8 cellular contexts compared by ENCODE assay signal in the genomic region with DNA sequence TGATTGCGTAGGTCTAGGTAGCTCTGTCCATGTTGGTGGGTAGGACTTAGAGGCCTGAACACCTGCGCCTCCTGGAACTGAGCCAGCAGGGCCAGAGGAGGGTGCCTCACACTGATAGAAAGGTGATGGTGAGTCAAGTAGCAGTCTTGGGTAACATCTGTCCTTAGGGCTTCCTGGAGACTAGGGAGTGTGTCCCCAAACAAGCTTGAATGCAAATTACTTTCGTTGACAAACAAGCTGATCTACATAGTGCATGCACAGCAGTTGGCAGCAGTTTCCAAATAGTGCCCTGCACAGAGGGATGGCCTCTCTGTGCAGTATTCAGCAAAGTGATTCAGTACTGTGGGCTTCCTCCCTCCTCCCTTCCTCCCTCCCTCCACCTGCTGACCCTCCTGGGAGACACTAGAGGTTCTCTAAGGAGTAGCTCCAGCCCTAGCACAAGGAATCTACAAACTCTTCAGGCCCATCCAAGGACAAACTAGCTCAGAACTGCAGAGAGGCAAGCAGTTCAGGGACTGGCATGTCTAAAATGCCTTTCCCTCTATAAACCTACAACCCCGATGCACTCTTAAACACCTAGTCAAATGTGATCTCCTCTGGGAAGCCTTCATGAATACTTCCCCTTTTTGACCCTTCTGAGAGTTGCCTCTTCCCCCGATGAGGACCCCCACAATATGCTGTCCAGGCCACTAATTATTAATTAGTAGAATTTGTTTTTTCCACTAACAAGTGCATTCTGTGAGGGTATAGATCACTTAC.
DNase-seq lines count a peak whose midpoint lies in the region; ATAC-seq, FAIRE-seq and TF ChIP-seq lines count a peak whose summit lies in the region.

No MANE protein-coding gene starts in this region.

- ATAC-seq in GM19372 (IDR thresholded peaks at IDR 0.05; ENCODE audit: low read depth, unreplicated experiment), result peak; percentile 75
- ATAC-seq in HG03196 (IDR thresholded peaks at IDR 0.05; ENCODE audit: unreplicated experiment), result peak; percentile 74
- no peak for ATAC-seq in PC-3

- no peaks in the 10 kb centered on the region for H3K36me3 ChIP-seq in PC-3 (ENCODE audit: low read depth, low read length)

- no TSS peak for BruUV-seq in PC-3 (replicated peaks; lab: Mats Ljungman, UMichigan)

- no peak overlapping the region for H2AFZ ChIP-seq in PC-3 (ENCODE audit: low read length)

- CTCF ChIA-PET in PC-3 (lab: Charles Lee), result no interaction called here

- no peaks in the 10 kb centered on the region for H3K9me3 ChIP-seq in PC-3 (ENCODE audit: low read length)

- intact Hi-C loops in PC-3 (cut with micrococcal nuclease) (no loop called here), posterior cingulate gyrus (cut with DNase I) (no loop called here)

- no peaks in the 10 kb centered on the region for H3K9me2 ChIP-seq in PC-3 (replicated peaks; ENCODE audit: low read length)

- no peak for FAIRE-seq in HTR-8/SVneo (lab: Jason Lieb, UNC)

- no peaks in the 10 kb centered on the region for H3K4me1 ChIP-seq in PC-3 (ENCODE audit: insufficient read depth, low read length)

- POLR2A ChIA-PET in PC-3 (lab: Charles Lee; ENCODE audit: unreplicated experiment), result no interaction called here

- no peaks in the 10 kb centered on the region for H3K27me3 ChIP-seq in PC-3 (ENCODE audit: low read length)

- TF ChIP-seq CTCF in PC-3 (conservative IDR thresholded peaks at IDR 0.05; ENCODE audit: low read depth, low read length), result no peak

- no peak overlapping the region for H3K27ac ChIP-seq in PC-3 (ENCODE audit: low read length)

- DNase-seq in DMS79 (lab: John Stamatoyannopoulos, UW), result peak; percentile 51
- peak; percentile 28 for DNase-seq in PC-3
- DNase-seq in T-helper 2 cell, result no peak
- DNase-seq in posterior cingulate gyrus, result no peak
- DNase-seq in SW 1271 (lab: John Stamatoyannopoulos, UW), result no peak
- DNase-seq in HTR-8/SVneo (ENCODE audit: insufficient read length, low spot score), result no peak

- H3F3A ChIP-seq in PC-3 (ENCODE audit: low read length, unreplicated experiment), result no peaks in the 10 kb centered on the region

- no peaks in the 10 kb centered on the region for H3K79me2 ChIP-seq in PC-3 (ENCODE audit: low read length)

- H4K20me1 ChIP-seq in PC-3 (ENCODE audit: low read length), result no peaks in the 10 kb centered on the region

- H3K9ac ChIP-seq in PC-3 (ENCODE audit: low read length), result no peak overlapping the region

- H3K4me3 ChIP-seq in PC-3 (ENCODE audit: low read length), result no peak overlapping the region

- no peak overlapping the region for H3K4me2 ChIP-seq in PC-3 (ENCODE audit: low read length)

Comparison
In these comparisons a context has a peak if more than half of its experiments do, and no peak if none do; other contexts are left out.
1. DNase-seq: peak in DMS79 (single experiment) and PC-3 (single experiment); none in T-helper 2 cell (0 of 5), posterior cingulate gyrus (0 of 10), SW 1271 (0 of 2) and HTR-8/SVneo (single experiment).